ENCODE assay signal across 19 cellular contexts in the genomic region with DNA sequence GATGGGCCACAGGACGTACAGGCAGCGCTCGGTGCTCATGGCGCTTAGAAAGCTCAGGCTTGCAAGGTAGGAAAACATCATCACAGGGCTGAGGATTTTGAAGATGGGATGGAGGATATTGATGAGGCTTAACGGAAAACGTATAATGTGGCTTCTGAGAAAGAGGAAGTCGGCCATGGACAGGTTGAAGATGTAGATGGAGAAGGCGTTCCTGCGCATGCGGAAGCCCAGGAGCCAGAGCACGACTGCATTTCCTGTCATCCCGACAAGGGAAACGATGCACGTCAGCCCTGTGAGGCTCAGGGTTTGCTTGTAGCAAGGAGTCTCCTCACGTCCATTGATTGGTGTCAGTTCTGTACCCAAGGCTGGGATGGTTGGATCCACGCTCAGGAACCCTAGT. TPM values are rescaled to one million over a fixed set of nuclear protein-coding genes. Genes with fewer than 3 reads are reported as not detected.
DNase-seq lines count a peak whose midpoint lies in the region; ATAC-seq, FAIRE-seq and TF ChIP-seq lines count a peak whose summit lies in the region.
"Had no signal": no experiment of that assay in that cellular context is flagged by ENCODE, and none has a peak within 500 bp of the region (broad histone marks: within the 10 kb centered on the region; RNA-seq: fewer than 3 reads in every experiment).

No MANE protein-coding gene starts in this region.

- TF ChIP-seq RAD21 in K562 (CRISPR knock-in tag; conservative IDR thresholded peaks at IDR 0.05 in 1 of 2, IDR thresholded peaks at IDR 0.05 in 1 of 2), result no peak

- no peaks in the 10 kb centered on the region for H4K20me1 ChIP-seq in K562 (replicated peaks; ENCODE audit: control insufficient read depth, insufficient read depth, low read length)

- peak overlapping the region; percentile 21 for H3K4me3 Mint-ChIP-seq in endothelial cell (ENCODE audit: unreplicated experiment)
- H3K4me3 Mint-ChIP-seq: CD4-positive, alpha-beta memory T cell had no signal

- H3K4ac ChIP-seq in trophoblast cell (ENCODE audit: low read depth, low read length), result no peak overlapping the region

- in situ Hi-C loops in K562 (cut with MboI) (no loop called here), GM13976 (cut with MboI; ENCODE audit: low sequenced_read_pairs, unreplicated experiment) (no loop called here)

- BruUV-seq in K562 (replicated peaks; lab: Mats Ljungman, UMichigan), result no TSS peak

- no peak overlapping the region for H3K23ac ChIP-seq in trophoblast cell (ENCODE audit: low read length)

- H3K9ac ChIP-seq in K562 (ENCODE audit: insufficient read depth in 1 of 2, low read depth in 2 of 2, low read length in 2 of 2), result no peak overlapping the region
- no peak overlapping the region for H3K9ac ChIP-seq in trophoblast cell (ENCODE audit: low read length)

- ATAC-seq in K562, result no peak
- ATAC-seq in lower lobe of right lung, result no peak
- ATAC-seq in left ventricle myocardium superior, result no peak

- H3K4me1 Mint-ChIP-seq in endothelial cell (ENCODE audit: unreplicated experiment), result peaks cover 20% of the 10 kb centered on the region
- H3K4me1 Mint-ChIP-seq: CD4-positive, alpha-beta memory T cell had no signal

- no peaks in the 10 kb centered on the region for H3K36me3 ChIP-seq in K562 (ENCODE audit: control insufficient read depth, insufficient read depth, low read length)
- H3K36me3 ChIP-seq in trophoblast cell (ENCODE audit: control insufficient read depth in 1 of 2, insufficient read depth in 2 of 2, low read length in 2 of 2), result no peaks in the 10 kb centered on the region
- H3K36me3 ChIP-seq in lower lobe of right lung, result no peaks in the 10 kb centered on the region

- no peaks in the 10 kb centered on the region for H3K9me1 ChIP-seq in K562 (ENCODE audit: control insufficient read depth, insufficient read depth, low read length)

- no peak overlapping the region for H3K18ac ChIP-seq in trophoblast cell (ENCODE audit: low read length)

- no peak overlapping the region for H4K8ac ChIP-seq in trophoblast cell (ENCODE audit: low read depth, low read length)

- H3K27me3 Mint-ChIP-seq in endothelial cell (ENCODE audit: unreplicated experiment), result peaks cover 1% of the 10 kb centered on the region

- DNase-seq in K562 (ENCODE audit: extremely low read depth in 1 of 4, low spot score in 3 of 4) (no peak), endothelial cell (ENCODE audit: low spot score) (no peak), trophoblast cell (no peak), lower lobe of right lung (no peak), left ventricle myocardium superior (no peak), GM13976 (ENCODE audit: low spot score) (no peak)
- DNase-seq: C1 segment of cervical spinal cord; CD4-positive, alpha-beta memory T cell; COR-L47; DMS153; DND-41; GOT3; H7; HCEC 1CT had no signal

- CTCF ChIA-PET in K562 (lab: Yijun Ruan, JAX; ENCODE audit: low intra/inter-chr PET ratio), result no interaction called here

- no peaks in the 10 kb centered on the region for H3K79me1 ChIP-seq in trophoblast cell (ENCODE audit: low read length)

- TF ChIP-seq POLR2A in K562 (conservative IDR thresholded peaks at IDR 0.05), result no peak

- WGBS in K562 (ENCODE audit: insufficient coverage, low coverage, missing lambda C conversion rate), result under 1% methylated on average over 16 of the region's 16 CpGs
- WGBS in trophoblast cell (ENCODE audit: extremely low coverage, insufficient coverage, insufficient read length), result 100% methylated on average over 2 of the region's 16 CpGs

- no peak overlapping the region for H4K12ac ChIP-seq in trophoblast cell (ENCODE audit: low read depth, low read length)

- POLR2A ChIA-PET in K562 (lab: Yijun Ruan, JAX), result interaction anchor here (0.5 kb wide), 1 partner anchor 1365 kb away, joined by 3 read pairs; no protein-coding TSS in a partner anchor

- no peak overlapping the region for H2AK5ac ChIP-seq in trophoblast cell (ENCODE audit: low read length)

- no peaks in the 10 kb centered on the region for H3K36me3 Mint-ChIP-seq in endothelial cell (ENCODE audit: low read depth, unreplicated experiment)
- H3K36me3 Mint-ChIP-seq: CD4-positive, alpha-beta memory T cell had no signal

- H3K4me3 ChIP-seq in K562 (no peak overlapping the region), trophoblast cell (ENCODE audit: low read depth, low read length) (peak overlapping the region; percentile 42), lower lobe of right lung (no peak overlapping the region)

- TF ChIP-seq EP300 in K562 (IDR thresholded peaks at IDR 0.05; ENCODE audit: low read length), result no peak

- no peak overlapping the region for H4K91ac ChIP-seq in trophoblast cell (ENCODE audit: low read depth, low read length)

- H2BK5ac ChIP-seq in trophoblast cell (ENCODE audit: low read depth, low read length, poor library complexity), result no peak overlapping the region

- H3K27ac ChIP-seq in K562 (ENCODE audit: extremely low read depth, low read depth, low read length) (no peak overlapping the region), trophoblast cell (ENCODE audit: low read depth, low read length) (no peak overlapping the region), lower lobe of right lung (no peak overlapping the region)

- no peak for TF ChIP-seq CTCF in K562 (IDR thresholded peaks at IDR 0.05 in 2 of 3, conservative IDR thresholded peaks at IDR 0.05 in 1 of 3; ENCODE audit: insufficient read depth in 2 of 3, low read depth in 1 of 3, low read length in 3 of 3)
- no peak for TF ChIP-seq CTCF in endothelial cell (IDR thresholded peaks at IDR 0.05; ENCODE audit: unreplicated experiment)
- no peak for TF ChIP-seq CTCF in lower lobe of right lung (IDR thresholded peaks at IDR 0.05)
- no peak for TF ChIP-seq CTCF in GM13976 (IDR thresholded peaks at IDR 0.05; ENCODE audit: borderline replicate concordance, control extremely low read depth, extremely low read depth, insufficient read depth, missing control alignments)

- H2BK120ac ChIP-seq in trophoblast cell (ENCODE audit: insufficient read depth, low read length, poor library complexity), result no peak overlapping the region

- H3K4me1 ChIP-seq in K562 (replicated peaks in 1 of 2; ENCODE audit: control insufficient read depth in 2 of 2, insufficient read depth in 2 of 2, low read length in 2 of 2) (no peaks in the 10 kb centered on the region), trophoblast cell (ENCODE audit: control insufficient read depth in 1 of 2, insufficient read depth in 2 of 2, low read length in 2 of 2) (peaks cover 0 to 5% of the 10 kb centered on the region in 2 experiments), lower lobe of right lung (no peaks in the 10 kb centered on the region)

- no peaks in the 10 kb centered on the region for H3K9me3 ChIP-seq in K562 (replicated peaks; ENCODE audit: control insufficient read depth, insufficient read depth, low read depth, low read length)
- no peaks in the 10 kb centered on the region for H3K9me3 ChIP-seq in trophoblast cell (ENCODE audit: insufficient read depth, low read depth, low read length)
- no peaks in the 10 kb centered on the region for H3K9me3 ChIP-seq in lower lobe of right lung

- FAIRE-seq in K562 (lab: Jason Lieb, UNC), result no peak
- FAIRE-seq: G401.6, GM18507 had no signal

- H2AFZ ChIP-seq in K562 (ENCODE audit: low read depth, low read length) (no peak overlapping the region), trophoblast cell (ENCODE audit: insufficient read depth, low read length, poor library complexity) (no peak overlapping the region)

- peak overlapping the region; percentile 92 for H3K27ac Mint-ChIP-seq in endothelial cell (ENCODE audit: unreplicated experiment)
- H3K27ac Mint-ChIP-seq: CD4-positive, alpha-beta memory T cell had no signal

- no peaks in the 10 kb centered on the region for H3K9me3 Mint-ChIP-seq in endothelial cell (ENCODE audit: unreplicated experiment)

- no peak overlapping the region for H2BK12ac ChIP-seq in trophoblast cell (ENCODE audit: low read length)

- H3K14ac ChIP-seq in trophoblast cell (ENCODE audit: low read length), result no peak overlapping the region

- H3K4me2 ChIP-seq in K562 (ENCODE audit: insufficient read depth, low read length) (no peak overlapping the region; the same call in 1 of the 2 replicates), trophoblast cell (ENCODE audit: low read length) (no peak overlapping the region)

- intact Hi-C loops in K562 (cut with micrococcal nuclease), result no loop called here
- intact Hi-C loops in lower lobe of right lung (cut with DNase I), result no loop called here
- intact Hi-C loops in left ventricle myocardium superior (cut with micrococcal nuclease), result no loop called here

- no peaks in the 10 kb centered on the region for H3K79me2 ChIP-seq in K562 (ENCODE audit: control insufficient read depth, insufficient read depth, low read length)
- H3K79me2 ChIP-seq in trophoblast cell (ENCODE audit: control insufficient read depth, insufficient read depth, low read length, poor library complexity), result no peaks in the 10 kb centered on the region

- H3K27me3 ChIP-seq in K562 (ENCODE audit: control insufficient read depth in 2 of 2, insufficient read depth in 2 of 2, low read length in 2 of 2) (peaks cover 0 to 13% of the 10 kb centered on the region in 2 experiments; a peak in 3 of 5 replicates), trophoblast cell (ENCODE audit: insufficient read depth, low read length) (no peaks in the 10 kb centered on the region), lower lobe of right lung (ENCODE audit: low read depth) (no peaks in the 10 kb centered on the region)

TF ChIP-seq in K562, 482 proteins besides CTCF, POLR2A, EP300 and RAD21 (continues in another document):
- no peak for TF ChIP-seq ZNF644 (tag; IDR thresholded peaks at IDR 0.05; ENCODE audit: low read depth)

RNA-seq across cellular contexts. Expression of a gene that starts 17.4 kb away (rescaled TPM):
- not detected in 2 replicates for total RNA-seq in K562 (2011; cell fraction: chromatin; rRNA removed; ENCODE audit: low replicate concordance)
- total RNA-seq in K562 (2011; cell fraction: nucleolus; rRNA removed), result not detected in 2 replicates
- not detected in 2 replicates for total RNA-seq in K562 (2011; cell fraction: nucleoplasm; rRNA removed)
- total RNA-seq in K562 (2014; rRNA removed), result not detected in 2 replicates
- total RNA-seq in K562 (2014; rRNA removed; fragmentation: Illumina TruSeq; extraction: Trizol), result not detected in 2 replicates
- total RNA-seq in K562 (2015; rRNA removed; fragmentation: Illumina TruSeq; extraction: Trizol), result not detected in 2 replicates
- total RNA-seq in K562 (2021), result not detected in 2 replicates
- not detected in 2 replicates for polyA plus RNA-seq in K562 (2011; rRNA removed)
- polyA plus RNA-seq in K562 (2011; cell fraction: cytosol; rRNA removed), result not detected in 2 replicates
- not detected in 2 replicates for polyA plus RNA-seq in K562 (2011; cell fraction: nucleus; rRNA removed)
- not detected in 2 replicates for polyA plus RNA-seq in K562 (2012)
- not detected in 2 replicates for polyA plus RNA-seq in K562 (2014; fragmentation: Illumina TruSeq; extraction: Trizol)
- polyA plus RNA-seq in K562 (2014; fragmentation: Nextera tagmentation; extraction: Ambion mirVana), result not detected
- not detected in 2 replicates for polyA plus RNA-seq in K562 (2014; rRNA removed)
- not detected in 2 replicates for polyA minus RNA-seq in K562 (2011; rRNA and poly(A)+ RNA removed)
- polyA minus RNA-seq in K562 (2011; cell fraction: cytosol; rRNA and poly(A)+ RNA removed), result not detected in 2 replicates
- polyA minus RNA-seq in K562 (2011; cell fraction: nucleus; rRNA and poly(A)+ RNA removed), result not detected in 2 replicates
- total RNA-seq in endothelial cell (ENCODE audit: unreplicated experiment), result not detected
- 384 and 432 TPM in 2 replicates for polyA plus RNA-seq in trophoblast cell (2013)
- not detected for total RNA-seq in lower lobe of right lung
- total RNA-seq in left ventricle myocardium superior, result not detected
- total RNA-seq: A172; A673; CD4-positive, alpha-beta memory T cell; H7 had no signal
- polyA plus RNA-seq: BJ; CD4-positive, alpha-beta memory T cell had no signal
